ENCODE assay signal across 25 cellular contexts in the genomic region with DNA sequence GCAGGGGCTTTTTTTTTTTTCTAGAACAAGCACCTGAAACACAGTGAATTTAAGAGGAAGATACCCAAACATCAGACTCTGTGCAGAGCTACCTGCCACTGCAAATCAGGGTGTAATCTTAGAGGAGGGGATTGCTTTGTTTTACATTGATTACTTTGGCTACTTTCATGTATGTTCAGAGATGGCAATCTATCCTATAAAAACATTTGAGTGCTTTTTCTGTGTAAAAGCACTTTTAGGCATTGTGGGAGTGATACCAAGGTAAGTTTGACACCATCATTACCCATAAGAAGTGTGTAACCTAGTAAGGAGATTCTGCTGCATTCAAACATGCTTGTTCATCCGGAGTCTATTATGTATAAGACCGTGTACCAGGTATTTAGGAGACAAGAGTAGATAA.
"Had no signal": no experiment of that assay in that cellular context is flagged by ENCODE, and none has a peak within 500 bp of the region (broad histone marks: within the 10 kb centered on the region; RNA-seq: fewer than 3 reads in every experiment).

No MANE protein-coding gene starts in this region.

- H3K27me3 ChIP-seq: breast epithelium, SJCRH30 had no signal

- H3K9me3 Mint-ChIP-seq: activated B cell treated with CpG ODN at 0.5 μM for 24 hours; activated CD4-positive, alpha-beta T cell treated with anti-CD3 and anti-CD28 coated beads, Interleukin-2, amount 10 ng/mL, durations not matched to agents 24 days and 14 days; activated naive CD4-positive, alpha-beta T cell treated with anti-CD3 and anti-CD28 coated beads, Interleukin-2, amount 50 U/mL, for 24 hours; activated T-cell treated with anti-CD3 and anti-CD28 coated beads, Interleukin-2, amount 50 U/mL, for 24 hours; activated T-helper 1 cell treated with anti-CD3 and anti-CD28 coated beads, Interleukin-12 subunit alpha, Interleukin-12 subunit beta, Interleukin-2, Interleukin-4 antibody, amounts not matched to agents 30 ng/mL and 10 ng/mL and 1 ng/mL, durations not matched to agents 14 hours and 24 hours and 36 hours; T-helper 1 cell treated with Interleukin-12 subunit alpha and Interleukin-12 subunit beta and Interleukin-4 antibody, amounts not matched to agents 30 μg/mL and 1 μg/mL, for 36 hours had no signal

- H3K4me1 ChIP-seq: breast epithelium, SJCRH30 had no signal

- H3K4me3 ChIP-seq: breast epithelium, SJCRH30 had no signal

- DNase-seq: activated B cell treated with CpG ODN at 0.5 μM for 24 hours; activated CD4-positive, alpha-beta T cell treated with anti-CD3 and anti-CD28 coated beads for 1 hour; activated CD4-positive, alpha-beta T cell treated with anti-CD3 and anti-CD28 coated beads, Interleukin-2, amount 10 ng/mL, durations not matched to agents 24 days and 14 days; activated CD4-positive, alpha-beta T cell treated with anti-CD3 and anti-CD28 coated beads, Interleukin-2, amount 50 U/mL, for 48 hours; activated CD8-positive, alpha-beta memory T cell treated with anti-CD3 and anti-CD28 coated beads, Interleukin-2, amount 10 ng/mL, durations not matched to agents 7 days and 5 days; activated effector memory CD4-positive, alpha-beta T cell treated with Interleukin-2 at 50 U/mL for 16 hours; activated naive CD4-positive, alpha-beta T cell; activated T-cell treated with anti-CD3 and anti-CD28 coated beads, Interleukin-2, amount 50 U/mL, for 24 hours; aorta; caudate nucleus; Karpas-422; NCI-H1048; NCI-H146; NCI-H187 treated with DMSO at 0.1 percent for 48 hours; NCI-H2081 treated with DMSO at 0.1 percent for 48 hours; NCI-H2171 treated with DMSO at 0.1 percent for 48 hours; NK-92 treated with Interleukin-12 subunit alpha and Interleukin-12 subunit beta, amount 100 ng/mL, for 24 hours; Right ventricle myocardium superior; RPMI8226; SJCRH30 had no signal

- ATAC-seq: activated CD8-positive, alpha-beta memory T cell treated with anti-CD3 and anti-CD28 coated beads, Interleukin-2, amount 10 ng/mL, durations not matched to agents 7 days and 5 days; Panc1 had no signal

- H3K9me3 ChIP-seq: breast epithelium, SJCRH30 had no signal

- H3K27ac ChIP-seq: breast epithelium, SJCRH30 had no signal

- H3K4me1 Mint-ChIP-seq: activated B cell treated with CpG ODN at 0.5 μM for 24 hours; activated CD4-positive, alpha-beta T cell treated with anti-CD3 and anti-CD28 coated beads, Interleukin-2, amount 10 ng/mL, durations not matched to agents 24 days and 14 days; activated CD8-positive, alpha-beta memory T cell treated with anti-CD3 and anti-CD28 coated beads, Interleukin-2, amount 10 ng/mL, durations not matched to agents 7 days and 5 days; activated naive CD4-positive, alpha-beta T cell treated with anti-CD3 and anti-CD28 coated beads, Interleukin-2, amount 50 U/mL, for 24 hours had no signal

- H3K4me3 Mint-ChIP-seq: activated B cell treated with CpG ODN at 0.5 μM for 24 hours; activated CD4-positive, alpha-beta T cell treated with anti-CD3 and anti-CD28 coated beads, Interleukin-2, amount 10 ng/mL, durations not matched to agents 24 days and 14 days; activated CD8-positive, alpha-beta memory T cell treated with anti-CD3 and anti-CD28 coated beads, Interleukin-2, amount 10 ng/mL, durations not matched to agents 7 days and 5 days; activated naive CD4-positive, alpha-beta T cell treated with anti-CD3 and anti-CD28 coated beads, Interleukin-2, amount 50 U/mL, for 24 hours; activated T-cell treated with anti-CD3 and anti-CD28 coated beads, Interleukin-2, amount 50 U/mL, for 24 hours; activated T-helper 1 cell treated with anti-CD3 and anti-CD28 coated beads, Interleukin-12 subunit alpha, Interleukin-12 subunit beta, Interleukin-2, Interleukin-4 antibody, amounts not matched to agents 30 ng/mL and 10 ng/mL and 1 ng/mL, durations not matched to agents 14 hours and 24 hours and 36 hours; T-helper 1 cell treated with Interleukin-12 subunit alpha and Interleukin-12 subunit beta and Interleukin-4 antibody, amounts not matched to agents 30 μg/mL and 1 μg/mL, for 36 hours had no signal

- H3K27me3 Mint-ChIP-seq: activated B cell treated with CpG ODN at 0.5 μM for 24 hours; activated naive CD4-positive, alpha-beta T cell treated with anti-CD3 and anti-CD28 coated beads, Interleukin-2, amount 50 U/mL, for 24 hours; activated T-cell treated with anti-CD3 and anti-CD28 coated beads, Interleukin-2, amount 50 U/mL, for 24 hours had no signal

- H3K36me3 ChIP-seq: breast epithelium, SJCRH30 had no signal

- H3K27ac Mint-ChIP-seq: activated B cell treated with CpG ODN at 0.5 μM for 24 hours; activated CD4-positive, alpha-beta T cell treated with anti-CD3 and anti-CD28 coated beads, Interleukin-2, amount 10 ng/mL, durations not matched to agents 24 days and 14 days; activated CD8-positive, alpha-beta memory T cell treated with anti-CD3 and anti-CD28 coated beads, Interleukin-2, amount 10 ng/mL, durations not matched to agents 7 days and 5 days; activated naive CD4-positive, alpha-beta T cell treated with anti-CD3 and anti-CD28 coated beads, Interleukin-2, amount 50 U/mL, for 24 hours; activated T-cell treated with anti-CD3 and anti-CD28 coated beads, Interleukin-2, amount 50 U/mL, for 24 hours; activated T-helper 1 cell treated with anti-CD3 and anti-CD28 coated beads, Interleukin-12 subunit alpha, Interleukin-12 subunit beta, Interleukin-2, Interleukin-4 antibody, amounts not matched to agents 30 ng/mL and 10 ng/mL and 1 ng/mL, durations not matched to agents 14 hours and 24 hours and 36 hours; T-helper 1 cell treated with Interleukin-12 subunit alpha and Interleukin-12 subunit beta and Interleukin-4 antibody, amounts not matched to agents 30 μg/mL and 1 μg/mL, for 36 hours had no signal

- H3K36me3 Mint-ChIP-seq: activated CD8-positive, alpha-beta memory T cell treated with anti-CD3 and anti-CD28 coated beads, Interleukin-2, amount 10 ng/mL, durations not matched to agents 7 days and 5 days; activated naive CD4-positive, alpha-beta T cell treated with anti-CD3 and anti-CD28 coated beads, Interleukin-2, amount 50 U/mL, for 24 hours had no signal
